ENCODE assay signal across 8 cellular contexts in genomic region chr1:203744008-203744972, GRCh38. TPM values are rescaled to one million over a fixed set of nuclear protein-coding genes. Genes with fewer than 3 reads are reported as not detected.
DNase-seq lines count a peak whose midpoint lies in the region; ATAC-seq and TF ChIP-seq lines count a peak whose summit lies in the region.

No MANE protein-coding gene starts in this region.

- TF ChIP-seq CTCF in neutrophil (IDR thresholded peaks at IDR 0.05) = no peak

- peaks cover 11 to 12% of the 10 kb centered on the region in 2 experiments for H3K4me1 ChIP-seq in neutrophil (ENCODE audit: control insufficient read depth in 1 of 2, insufficient read depth in 1 of 2, low read depth in 1 of 2, low read length in 1 of 2)

- H3K27me3 ChIP-seq in neutrophil = no peaks in the 10 kb centered on the region

- H3K9me3 ChIP-seq in neutrophil = no peaks in the 10 kb centered on the region

- H3K27ac ChIP-seq in neutrophil = peak overlapping the region; percentile 60

- DNase-seq in T-helper 9 cell = peak; percentile 22
- no peak for DNase-seq in glomerular visceral epithelial cell (ENCODE audit: extremely low spot score)
- no peak for DNase-seq in LoVo (ENCODE audit: low spot score)

- peak; percentile 64 for ATAC-seq in GM21619 (IDR thresholded peaks at IDR 0.05; ENCODE audit: unreplicated experiment)
- ATAC-seq in esophagus mucosa = peak; percentile 76
- ATAC-seq in GM21360 (IDR thresholded peaks at IDR 0.05; ENCODE audit: unreplicated experiment) = no peak
- no peak for ATAC-seq in HG03457 (IDR thresholded peaks at IDR 0.05; ENCODE audit: unreplicated experiment)

- no peak overlapping the region for H3K4me3 ChIP-seq in neutrophil (ENCODE audit: low read depth in 1 of 2, low read length in 1 of 2)

- H3K36me3 ChIP-seq in neutrophil = peaks cover 22% of the 10 kb centered on the region

RNA-seq across cellular contexts. Expression of gene LAX1, which starts 20.7 kb away (rescaled TPM):
- 0.84 TPM for total RNA-seq in esophagus mucosa

RNA-seq across cellular contexts. Expression of gene ZBED6, which starts 51.1 kb away (rescaled TPM):
- 18.5 TPM for total RNA-seq in esophagus mucosa

RNA-seq across cellular contexts. Expression of gene ZC3H11A, which starts 51.1 kb away (rescaled TPM):
- 38.6 TPM for total RNA-seq in esophagus mucosa

Comparison
In these comparisons a context has a peak if more than half of its experiments do, and no peak if none do; other contexts are left out.
1. ATAC-seq: peak in GM21619 (single experiment) and esophagus mucosa (single experiment); none in GM21360 (single experiment) and HG03457 (single experiment).